Comparison of ENCODE assay signal across 8 cellular contexts in the genomic region with DNA sequence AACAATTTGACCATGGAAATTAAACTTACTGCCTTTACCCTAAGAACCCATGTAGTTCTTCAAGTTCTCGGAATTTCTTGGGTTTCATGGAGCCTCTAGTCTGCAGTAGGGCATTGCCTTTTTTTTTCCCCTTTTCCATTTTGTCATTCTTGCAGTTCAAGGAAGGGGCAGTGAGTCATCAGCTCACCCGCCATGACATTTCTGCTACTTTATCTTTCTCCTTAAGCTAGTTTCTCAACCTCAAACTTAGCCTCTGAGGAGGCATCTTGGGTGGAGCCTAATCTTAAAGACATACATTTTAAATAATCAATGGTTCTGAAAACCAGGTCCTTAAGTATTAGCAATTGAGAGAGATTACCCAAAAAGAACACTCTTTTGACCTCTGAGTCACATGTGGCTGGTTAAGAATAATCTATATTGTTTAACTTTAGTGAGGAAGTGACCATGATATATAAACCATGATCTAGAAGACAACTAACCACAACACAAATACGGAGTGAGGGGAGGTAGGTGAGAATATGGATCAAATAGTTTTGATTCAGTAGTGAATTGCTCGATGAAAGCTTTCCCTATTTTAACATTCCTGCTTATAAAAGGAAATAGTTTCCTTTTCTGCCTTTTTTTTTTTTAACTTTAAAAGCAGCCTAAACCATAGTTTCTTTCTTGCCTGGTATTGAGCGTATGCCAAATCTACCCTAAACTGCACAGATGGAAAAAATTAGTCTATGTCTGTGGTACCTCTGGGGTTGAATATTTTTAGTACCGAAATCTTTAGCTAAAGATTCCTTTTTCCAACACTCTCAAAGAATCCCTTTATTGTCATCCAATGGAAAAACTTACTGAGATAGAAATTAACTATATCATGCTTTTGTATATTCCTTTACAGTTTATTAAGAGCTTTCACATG. TPM values are rescaled to one million over a fixed set of nuclear protein-coding genes. Genes with fewer than 3 reads are reported as not detected.
DNase-seq lines count a peak whose midpoint lies in the region; ATAC-seq, FAIRE-seq and TF ChIP-seq lines count a peak whose summit lies in the region.
"Not testable (repeated sequence)": the region's sequence is repeated elsewhere in the genome, so short reads cannot be mapped to it uniquely, and the experiment has no call there.
"Had no signal": no experiment of that assay in that cellular context is flagged by ENCODE, and none has a peak within 500 bp of the region (broad histone marks: within the 10 kb centered on the region; RNA-seq: fewer than 3 reads in every experiment).

No MANE protein-coding gene starts in this region.

- H3K4me3 Mint-ChIP-seq in activated CD4-positive, alpha-beta T cell treated with anti-CD3 and anti-CD28 coated beads for 36 hours; activated naive CD8-positive, alpha-beta T cell treated with anti-CD3 and anti-CD28 coated beads, Interleukin-2, amount 50 U/mL, for 24 hours; naive thymus-derived CD4-positive, alpha-beta T cell: not testable (repeated sequence)

- not testable (repeated sequence) for FAIRE-seq in A549 (lab: Jason Lieb, UNC)
- FAIRE-seq in RCC 7860 (lab: Jason Lieb, UNC), result peak; percentile 94

- CTCF ChIA-PET in A549 (lab: Yijun Ruan, JAX); activated CD4-positive, alpha-beta T cell treated with anti-CD3 and anti-CD28 coated beads for 36 hours (lab: Charles Lee); naive thymus-derived CD4-positive, alpha-beta T cell (lab: Charles Lee): not testable (repeated sequence)

- intact Hi-C loops in activated CD4-positive, alpha-beta T cell treated with anti-CD3 and anti-CD28 coated beads for 36 hours (cut with DNase I, micrococcal nuclease); right cardiac atrium (cut with DNase I); naive thymus-derived CD4-positive, alpha-beta T cell (cut with micrococcal nuclease): not testable (repeated sequence)

- not testable (repeated sequence) for TF ChIP-seq RAD21 in A549 (conservative IDR thresholded peaks at IDR 0.05 in 1 of 2, IDR thresholded peaks at IDR 0.05 in 1 of 2)

- H3K27me3 Mint-ChIP-seq in activated CD4-positive, alpha-beta T cell treated with anti-CD3 and anti-CD28 coated beads for 36 hours; activated naive CD8-positive, alpha-beta T cell treated with anti-CD3 and anti-CD28 coated beads, Interleukin-2, amount 50 U/mL, for 24 hours; naive thymus-derived CD4-positive, alpha-beta T cell: not testable (repeated sequence)

- H3K4me3 ChIP-seq in A549; right cardiac atrium (ENCODE audit: low read length); naive thymus-derived CD4-positive, alpha-beta T cell (ENCODE audit: low read length): not testable (repeated sequence)

- not testable (repeated sequence) for H3K4me1 Mint-ChIP-seq in activated CD4-positive, alpha-beta T cell treated with anti-CD3 and anti-CD28 coated beads for 36 hours; activated naive CD8-positive, alpha-beta T cell treated with anti-CD3 and anti-CD28 coated beads, Interleukin-2, amount 50 U/mL, for 24 hours; naive thymus-derived CD4-positive, alpha-beta T cell

- not testable (repeated sequence) for H3K9me3 ChIP-seq in A549; right cardiac atrium (ENCODE audit: control insufficient read depth, low read length); naive thymus-derived CD4-positive, alpha-beta T cell (ENCODE audit: control insufficient read depth in 2 of 3, low read length in 3 of 3)

- TF ChIP-seq CTCF in A549 (IDR thresholded peaks at IDR 0.05), result not testable (repeated sequence)

- not testable (repeated sequence) for H3K4me1 ChIP-seq in A549; right cardiac atrium (ENCODE audit: control insufficient read depth, insufficient read depth, low read length); naive thymus-derived CD4-positive, alpha-beta T cell (ENCODE audit: control insufficient read depth in 2 of 2, insufficient read depth in 2 of 2, low read length in 2 of 2)

- WGBS in A549 (ENCODE audit: missing lambda C conversion rate), result no CpG with 5 or more reads among the region's 6 CpGs
- no CpG with 5 or more reads among the region's 6 CpGs for WGBS in right cardiac atrium

- TF ChIP-seq POLR2A in A549 (IDR thresholded peaks at IDR 0.05; ENCODE audit: low read length), result not testable (repeated sequence)

- not testable (repeated sequence) for DNase-seq in A549 (ENCODE audit: low read depth in 1 of 2, low spot score in 1 of 2); RCC 7860 (ENCODE audit: low spot score); activated CD4-positive, alpha-beta T cell treated with anti-CD3 and anti-CD28 coated beads for 36 hours; activated naive CD8-positive, alpha-beta T cell treated with anti-CD3 and anti-CD28 coated beads, Interleukin-2, amount 50 U/mL, for 24 hours; right cardiac atrium; naive thymus-derived CD4-positive, alpha-beta T cell; stimulated activated naive CD8-positive, alpha-beta T cell treated with anti-CD3 and anti-CD28 coated beads, Interleukin-15, Interleukin-2, amounts not matched to agents 100 U/mL and 50 U/mL, for 24 hours

- H3K27ac Mint-ChIP-seq in activated CD4-positive, alpha-beta T cell treated with anti-CD3 and anti-CD28 coated beads for 36 hours; activated naive CD8-positive, alpha-beta T cell treated with anti-CD3 and anti-CD28 coated beads, Interleukin-2, amount 50 U/mL, for 24 hours; naive thymus-derived CD4-positive, alpha-beta T cell: not testable (repeated sequence)

- not testable (repeated sequence) for H3K4me2 ChIP-seq in A549

- TF ChIP-seq EP300 in A549 (IDR thresholded peaks at IDR 0.05), result not testable (repeated sequence)

- H3K36me3 Mint-ChIP-seq in activated CD4-positive, alpha-beta T cell treated with anti-CD3 and anti-CD28 coated beads for 36 hours (ENCODE audit: low read depth); activated naive CD8-positive, alpha-beta T cell treated with anti-CD3 and anti-CD28 coated beads, Interleukin-2, amount 50 U/mL, for 24 hours (ENCODE audit: low read depth); naive thymus-derived CD4-positive, alpha-beta T cell: not testable (repeated sequence)

- H3K9me3 Mint-ChIP-seq in activated CD4-positive, alpha-beta T cell treated with anti-CD3 and anti-CD28 coated beads for 36 hours (ENCODE audit: low read depth); activated naive CD8-positive, alpha-beta T cell treated with anti-CD3 and anti-CD28 coated beads, Interleukin-2, amount 50 U/mL, for 24 hours; naive thymus-derived CD4-positive, alpha-beta T cell: not testable (repeated sequence)

- not testable (repeated sequence) for H3K27me3 ChIP-seq in right cardiac atrium (ENCODE audit: control insufficient read depth, insufficient read depth); naive thymus-derived CD4-positive, alpha-beta T cell (ENCODE audit: control insufficient read depth in 2 of 2, insufficient read depth in 2 of 2, low read length in 2 of 2)

- not testable (repeated sequence) for H3K27ac ChIP-seq in A549; right cardiac atrium (ENCODE audit: low read length); naive thymus-derived CD4-positive, alpha-beta T cell (ENCODE audit: low read depth, low read length)

- H3K36me3 ChIP-seq in naive thymus-derived CD4-positive, alpha-beta T cell (ENCODE audit: control insufficient read depth in 2 of 3, insufficient read depth in 3 of 3, low read length in 3 of 3), result not testable (repeated sequence)

- POLR2A ChIA-PET in A549 (lab: Yijun Ruan, JAX); activated CD4-positive, alpha-beta T cell treated with anti-CD3 and anti-CD28 coated beads for 36 hours (lab: Charles Lee); naive thymus-derived CD4-positive, alpha-beta T cell (lab: Charles Lee): not testable (repeated sequence)

- peak; percentile 76 to 83; a peak in 5 of 6 replicates for ATAC-seq in A549
- ATAC-seq in activated CD4-positive, alpha-beta T cell treated with anti-CD3 and anti-CD28 coated beads for 36 hours, result peak; percentile 85
- peak; percentile 76 for ATAC-seq in activated naive CD8-positive, alpha-beta T cell treated with anti-CD3 and anti-CD28 coated beads, Interleukin-2, amount 50 U/mL, for 24 hours
- peak; percentile 50 to 66 for ATAC-seq in right cardiac atrium
- peak; percentile 46 for ATAC-seq in naive thymus-derived CD4-positive, alpha-beta T cell
- peak; percentile 73 for ATAC-seq in stimulated activated naive CD8-positive, alpha-beta T cell treated with anti-CD3 and anti-CD28 coated beads, Interleukin-15, Interleukin-2, amounts not matched to agents 100 U/mL and 50 U/mL, for 24 hours

RNA-seq across cellular contexts. Expression of gene FAM72D, which starts 20.1 kb away (rescaled TPM):
- polyA plus RNA-seq in A549 (2011; rRNA removed), result 10.9 and 15.2 TPM in 2 replicates
- 5.6 and 5.8 TPM in 2 replicates for polyA plus RNA-seq in A549 (2012; cell fraction: cytosol; rRNA removed)
- polyA plus RNA-seq in A549 (2012; cell fraction: nucleus; rRNA removed), result 2.2 and 2.3 TPM in 2 replicates
- 11.1 to 13.5 TPM (median 12.9 TPM) in 3 replicates for polyA plus RNA-seq in A549 (2017; fragmentation: RNase III; extraction: RNeasy Plus Mini Kit Qiagen cat#74134 plus additional on column Dnase treatment)
- polyA minus RNA-seq in A549 (2011; rRNA and poly(A)+ RNA removed), result 1.9 and 2.1 TPM in 2 replicates
- total RNA-seq in activated CD4-positive, alpha-beta T cell treated with anti-CD3 and anti-CD28 coated beads for 36 hours, result 10 to 100 TPM; 25.9 to 33.0 TPM
- total RNA-seq in right cardiac atrium, result under 1 TPM; 0.17 to 0.37 (median 0.24) TPM
- 0.09 TPM for polyA plus RNA-seq in right cardiac atrium
- total RNA-seq in naive thymus-derived CD4-positive, alpha-beta T cell, result 1 to 10 TPM in 1 of 5 experiments, not detected in 4; 4.9 TPM
- not detected for polyA plus RNA-seq in naive thymus-derived CD4-positive, alpha-beta T cell
- total RNA-seq: CD4-positive, alpha-beta memory T cell had no signal
- polyA plus RNA-seq: CD4-positive, alpha-beta memory T cell had no signal

RNA-seq across cellular contexts. Expression of gene SRGAP2B, which starts 20.7 kb away (rescaled TPM):
- 27.3 and 29.3 TPM in 2 replicates for polyA plus RNA-seq in A549 (2011; rRNA removed)
- 7.2 and 8.7 TPM in 2 replicates for polyA plus RNA-seq in A549 (2012; cell fraction: cytosol; rRNA removed)
- polyA plus RNA-seq in A549 (2012; cell fraction: nucleus; rRNA removed), result 8.7 and 16.9 TPM in 2 replicates
- 11.8 to 14.2 TPM (median 13.9 TPM) in 3 replicates for polyA plus RNA-seq in A549 (2017; fragmentation: RNase III; extraction: RNeasy Plus Mini Kit Qiagen cat#74134 plus additional on column Dnase treatment)
- polyA minus RNA-seq in A549 (2011; rRNA and poly(A)+ RNA removed), result 41.0 and 41.8 TPM in 2 replicates
- total RNA-seq in activated CD4-positive, alpha-beta T cell treated with anti-CD3 and anti-CD28 coated beads for 36 hours, result 10 to 100 TPM; 17.4 to 19.8 TPM
- 10 to 100 TPM; 16.5 to 22.3 (median 20.0) TPM for total RNA-seq in right cardiac atrium
- 5.9 TPM for polyA plus RNA-seq in right cardiac atrium
- total RNA-seq in naive thymus-derived CD4-positive, alpha-beta T cell, result 10 to 100 TPM in 4 of 5 experiments, 1 to 10 TPM in 1; 9.3 to 37.3 (median 23.7) TPM
- 1 to 10 TPM in 1 of 2 donors, under 1 TPM in 1; 0.85 to 2.3 TPM for polyA plus RNA-seq in naive thymus-derived CD4-positive, alpha-beta T cell

Comparison
In these comparisons a context has a peak if more than half of its experiments do, and no peak if none do; other contexts are left out.
1. RNA of gene FAM72D, which starts 20.1 kb away (total RNA-seq): 25.9 to 33.0 TPM in activated CD4-positive, alpha-beta T cell treated with anti-CD3 and anti-CD28 coated beads for 36 hours; 0.17 to 0.37 TPM in right cardiac atrium and 4.9 TPM in naive thymus-derived CD4-positive, alpha-beta T cell; every median in the first group is over 4 times any median in the second.
2. Peak in every context shown above with its lines, with median percentiles within 50 percentile points of each other: ATAC-seq.